In the genomic region with DNA sequence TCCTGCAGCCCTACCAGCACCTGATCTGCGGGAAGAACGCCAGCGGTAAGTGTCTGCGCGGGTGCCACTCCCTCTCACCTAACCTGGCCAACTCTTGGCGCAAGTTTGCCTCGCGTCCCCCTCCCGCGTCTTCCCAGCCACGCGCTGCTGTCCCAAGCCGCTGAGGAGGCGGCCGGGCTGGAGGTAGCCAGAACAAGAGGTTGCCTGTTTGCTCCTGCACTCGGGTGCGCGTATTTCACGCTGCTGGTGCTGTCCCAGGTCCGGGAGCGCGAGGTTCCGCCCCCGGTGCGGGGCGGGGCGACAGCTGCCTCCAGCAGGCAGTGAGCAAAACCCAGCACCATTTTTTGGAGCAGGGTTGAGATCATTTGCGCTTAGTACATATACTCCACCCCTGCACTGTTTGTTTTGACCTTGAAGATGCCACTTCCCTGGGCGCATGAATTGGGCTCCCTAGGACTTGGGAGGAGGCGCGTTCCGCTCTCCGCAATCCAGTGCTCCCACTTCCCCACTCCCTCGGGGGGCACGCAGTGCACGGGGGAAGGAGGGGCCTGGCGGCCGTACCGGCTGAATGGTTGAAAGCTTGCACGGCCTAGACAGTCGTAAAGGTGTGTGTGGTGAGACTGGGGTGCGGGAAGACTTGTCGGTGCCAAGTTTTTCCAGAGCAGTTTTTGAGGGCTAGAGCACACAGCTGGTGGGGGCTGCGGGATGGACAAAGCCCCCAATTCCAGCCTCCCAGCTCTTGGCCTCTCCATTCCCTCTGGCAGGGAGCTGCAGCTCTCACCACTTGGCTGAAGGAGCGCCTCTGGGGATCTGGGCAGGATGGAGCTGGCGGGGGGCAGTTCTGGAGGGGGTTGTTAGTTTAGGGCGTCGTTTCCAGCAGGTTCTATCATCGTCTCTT, we compare ENCODE assay signal across 8 cellular contexts.
DNase-seq lines count a peak whose midpoint lies in the region; ATAC-seq, FAIRE-seq and TF ChIP-seq lines count a peak whose summit lies in the region.

No MANE protein-coding gene starts in this region.

- H3K9me1 ChIP-seq in keratinocyte (ENCODE audit: control insufficient read depth, extremely low read depth, insufficient read depth, low read length), result no peaks in the 10 kb centered on the region

- H3K27me3 ChIP-seq in keratinocyte (ENCODE audit: control insufficient read depth, extremely low read depth, insufficient read depth, low read length) (no peaks in the 10 kb centered on the region), aorta (ENCODE audit: control insufficient read depth in 1 of 2, insufficient read depth in 2 of 2, low read length in 1 of 2) (peaks cover 0 to 3% of the 10 kb centered on the region in 2 donors)

- no peaks in the 10 kb centered on the region for H3K36me3 ChIP-seq in keratinocyte (ENCODE audit: control insufficient read depth in 2 of 2, extremely low read depth in 1 of 2, insufficient read depth in 2 of 2, low read length in 2 of 2)
- no peaks in the 10 kb centered on the region for H3K36me3 ChIP-seq in aorta (ENCODE audit: control insufficient read depth in 1 of 2, insufficient read depth in 2 of 2, low read length in 1 of 2)

- FAIRE-seq in keratinocyte (lab: Jason Lieb, UNC), result peak; percentile 64

- WGBS in aorta, 2 donors, result 1% methylated on average over 49 of the region's 49 CpGs

- DNase-seq in HPDE6-E6E7 (ENCODE audit: extremely low spot score) (peak; percentile 71), T-helper 22 cell (ENCODE audit: low read depth) (peak; percentile 46), astrocyte of the cerebellum (ENCODE audit: low read depth) (no peak), keratinocyte (ENCODE audit: low read depth, low spot score) (peak; percentile 68), NCI-H446 treated with DMSO at 0.1 percent for 48 hours (lab: John Stamatoyannopoulos, UW) (no peak), aorta (no peak)
- peak; percentile 82 for DNase-seq in stimulated activated CD4-positive, alpha-beta T cell treated with anti-CD3 and anti-CD28 coated beads, Interleukin-2, amount 100 ng/mL, for 4 hours (ENCODE audit: low read depth)

- intact Hi-C loops in aorta (cut with DNase I), result no loop called here

- H3K9me3 ChIP-seq in keratinocyte (ENCODE audit: control insufficient read depth, low read depth, low read length), result no peaks in the 10 kb centered on the region
- peaks cover 1% of the 10 kb centered on the region for H3K9me3 ChIP-seq in aorta (ENCODE audit: control insufficient read depth, low read length)

- peak overlapping the region; percentile 91 for H3K4me2 ChIP-seq in keratinocyte (ENCODE audit: control insufficient read depth, extremely low read depth, insufficient read depth, low read depth, low read length)

- no peaks in the 10 kb centered on the region for H4K20me1 ChIP-seq in keratinocyte (ENCODE audit: control insufficient read depth, extremely low read depth, insufficient read depth, low read length)

- TF ChIP-seq CTCF in astrocyte of the cerebellum (IDR thresholded peaks at IDR 0.05; ENCODE audit: low read depth, low read length, missing control alignments) (no peak), keratinocyte (optimal IDR thresholded peaks at IDR 0.05 in 1 of 3, IDR thresholded peaks at IDR 0.05 in 1 of 3, conservative IDR thresholded peaks at IDR 0.05 in 1 of 3; ENCODE audit: extremely low read depth in 1 of 3, insufficient read depth in 2 of 3, low read length in 3 of 3) (no peak)

- in situ Hi-C loops in astrocyte of the cerebellum (cut with HindIII; ENCODE audit: low sequenced_read_pairs), result loop anchor here (5.0 kb wide), 3 partner anchors 93 to 282 kb away; no protein-coding TSS in a partner anchor

- H3K27ac ChIP-seq in keratinocyte (ENCODE audit: control insufficient read depth, insufficient read depth, low read length) (peak overlapping the region; percentile 69), aorta (ENCODE audit: low read depth in 1 of 2, low read length in 2 of 2) (no peak overlapping the region)

- H3K9ac ChIP-seq in keratinocyte (ENCODE audit: control insufficient read depth, extremely low read depth, insufficient read depth, low read length), result peak overlapping the region; percentile 81

- H3K4me1 ChIP-seq in keratinocyte (ENCODE audit: control insufficient read depth, extremely low read depth, insufficient read depth, low read length), result peaks cover 13% of the 10 kb centered on the region
- H3K4me1 ChIP-seq in aorta (ENCODE audit: control insufficient read depth in 1 of 2, insufficient read depth in 2 of 2, low read length in 2 of 2), result no peaks in the 10 kb centered on the region

- dilution Hi-C loops in keratinocyte (cut with MboI; ENCODE audit: extremely low pct_ligation_motif_present, low sequenced_read_pairs), result no loop called here

- peak overlapping the region; percentile 85 for H2AFZ ChIP-seq in keratinocyte (ENCODE audit: control insufficient read depth, low read length)

- H3K79me2 ChIP-seq in keratinocyte (ENCODE audit: control insufficient read depth, insufficient read depth, low read length), result peaks cover 10% of the 10 kb centered on the region

- ATAC-seq in HG03025 (IDR thresholded peaks at IDR 0.05; ENCODE audit: low FRiP score, unreplicated experiment) (no peak), aorta (ENCODE audit: low FRiP score) (no peak)

- H3K4me3 ChIP-seq in astrocyte of the cerebellum (ENCODE audit: low read depth, low read length) (peak overlapping the region; percentile 73), keratinocyte (ENCODE audit: control insufficient read depth in 2 of 3, extremely low read depth in 1 of 3, insufficient read depth in 2 of 3, low read depth in 1 of 3, low read length in 3 of 3) (peak overlapping the region; percentile 56 to 84 (median 77)), aorta (ENCODE audit: low read length in 2 of 2) (no peak overlapping the region)

Comparison
In these comparisons a context has a peak if more than half of its experiments do, and no peak if none do; other contexts are left out.
1. DNase-seq: peak in HPDE6-E6E7 (single experiment), T-helper 22 cell (single experiment), keratinocyte (single experiment) and stimulated activated CD4-positive, alpha-beta T cell treated with anti-CD3 and anti-CD28 coated beads, Interleukin-2, amount 100 ng/mL, for 4 hours (single experiment); none in astrocyte of the cerebellum (single experiment), NCI-H446 treated with DMSO at 0.1 percent for 48 hours (single experiment) and aorta (0 of 2).
2. H3K4me3 ChIP-seq: peak in astrocyte of the cerebellum (single experiment) and keratinocyte (3 of 3); none in aorta (0 of 2).